In genomic region chr4:177441061-177441802, GRCh38 we compare ENCODE assay signal across 1 cellular context.
TF ChIP-seq lines count a peak whose summit lies in the region.

No MANE protein-coding gene starts in this region.

TF ChIP-seq in HepG2, 621 proteins besides CTCF, POLR2A, EP300 and RAD21:
- 0 out of 2 replicates have a peak, but pooled peaks have one; percentile 8 for TF ChIP-seq THAP11 (CRISPR knock-in tag; IDR thresholded peaks at IDR 0.05)
- TF ChIP-seq PATZ1 (CRISPR knock-in tag; IDR thresholded peaks at IDR 0.05): peak; percentile 26; the same call in 1 of the 2 replicates
- TF ChIP-seq TGIF2 (CRISPR knock-in tag; IDR thresholded peaks at IDR 0.05): peak; percentile 4; the same call in 1 of the 2 replicates
- TF ChIP-seq ZNF710 (CRISPR knock-in tag; IDR thresholded peaks at IDR 0.05; ENCODE audit: borderline replicate concordance): 0 out of 2 replicates have a peak, but pooled peaks have one; percentile 19
- no peak for TF ChIP-seq SOX6 (IDR thresholded peaks at IDR 0.05)
- peak; percentile 21; the same call in 1 of the 2 replicates for TF ChIP-seq SOX6 (CRISPR knock-in tag; IDR thresholded peaks at IDR 0.05)
- TF ChIP-seq ZNF441 (CRISPR knock-in tag; IDR thresholded peaks at IDR 0.05; ENCODE audit: borderline replicate concordance): 0 out of 2 replicates have a peak, but pooled peaks have one; percentile 31
- no peak for TF ChIP-seq HMG20B (CRISPR knock-in tag; conservative IDR thresholded peaks at IDR 0.05)
- TF ChIP-seq RARG (CRISPR knock-in tag; IDR thresholded peaks at IDR 0.05; ENCODE audit: low read depth): no peak
- no peak for TF ChIP-seq FOSL2 (CRISPR knock-in tag; IDR thresholded peaks at IDR 0.05)
- peak; percentile 40; the same call in 1 of the 2 replicates for TF ChIP-seq CEBPB (IDR thresholded peaks at IDR 0.05; ENCODE audit: borderline replicate concordance, low read depth, low read length)
- TF ChIP-seq CEBPG (CRISPR knock-in tag; IDR thresholded peaks at IDR 0.05): peak; percentile 84
- TF ChIP-seq REST (IDR thresholded peaks at IDR 0.05; ENCODE audit: borderline replicate concordance in 1 of 2, low read depth in 1 of 2, low read length in 2 of 2): no peak
- TF ChIP-seq ZNF572 (CRISPR knock-in tag; IDR thresholded peaks at IDR 0.05): no peak
- TF ChIP-seq SYNCRIP (IDR thresholded peaks at IDR 0.05; ENCODE audit: insufficient read depth, low read depth, low read length): no peak
- TF ChIP-seq MYPOP (CRISPR knock-in tag; IDR thresholded peaks at IDR 0.05): 0 out of 2 replicates have a peak, but pooled peaks have one; percentile 25
- no peak for TF ChIP-seq ZNF260 (CRISPR knock-in tag; IDR thresholded peaks at IDR 0.05; ENCODE audit: borderline replicate concordance, low read depth)
- peak in 1 of 2 experiments; percentile 95; a peak in 2 of 4 replicates for TF ChIP-seq ATF4 (CRISPR knock-in tag; IDR thresholded peaks at IDR 0.05)
